11 cellular contexts compared by ENCODE assay signal in genomic region chr20:63699466-63700198, GRCh38. TPM values are rescaled to one million over a fixed set of nuclear protein-coding genes. Genes with fewer than 3 reads are reported as not detected.
DNase-seq lines count a peak whose midpoint lies in the region; ATAC-seq and TF ChIP-seq lines count a peak whose summit lies in the region.
"Had no signal": no experiment of that assay in that cellular context is flagged by ENCODE, and none has a peak within 500 bp of the region (broad histone marks: within the 10 kb centered on the region; RNA-seq: fewer than 3 reads in every experiment).

No MANE protein-coding gene starts in this region.

- intact Hi-C loops in activated naive CD4-positive, alpha-beta T cell treated with anti-CD3 and anti-CD28 coated beads for 36 hours (cut with micrococcal nuclease) = no loop called here
- intact Hi-C loops in lower lobe of right lung (cut with DNase I) = no loop called here
- intact Hi-C loops in aorta (cut with DNase I) = no loop called here

- H3K36me3 Mint-ChIP-seq in activated naive CD4-positive, alpha-beta T cell treated with anti-CD3 and anti-CD28 coated beads for 36 hours (ENCODE audit: low read depth) = no peaks in the 10 kb centered on the region

- H3K4me1 ChIP-seq in lower lobe of right lung = peaks cover 41% of the 10 kb centered on the region
- H3K4me1 ChIP-seq in aorta (ENCODE audit: control insufficient read depth in 1 of 2, insufficient read depth in 2 of 2, low read length in 2 of 2) = no peaks in the 10 kb centered on the region

- peak overlapping the region; percentile 90 for H3K27ac ChIP-seq in brain microvascular endothelial cell
- peak overlapping the region; percentile 49 for H3K27ac ChIP-seq in lower lobe of right lung
- no peak overlapping the region for H3K27ac ChIP-seq in aorta (ENCODE audit: low read depth in 1 of 2, low read length in 2 of 2)
- H3K27ac ChIP-seq: neutrophil had no signal

- no peak for DNase-seq in activated naive CD4-positive, alpha-beta T cell treated with anti-CD3 and anti-CD28 coated beads for 36 hours
- DNase-seq in activated naive CD4-positive, alpha-beta T cell treated with Interleukin-2 at 50 U/mL for 16 hours = no peak
- DNase-seq in brain microvascular endothelial cell (no peak), lower lobe of right lung (peak; percentile 37), aorta (peak; percentile 60 to 74), SHP77 treated with DMSO at 0.1 percent for 48 hours (lab: John Stamatoyannopoulos, UW) (no peak), GM20000 (ENCODE audit: low spot score) (no peak)
- DNase-seq: NCI-H524 treated with DMSO at 0.1 percent for 48 hours had no signal

- H3K4me3 Mint-ChIP-seq in activated naive CD4-positive, alpha-beta T cell treated with anti-CD3 and anti-CD28 coated beads for 36 hours = no peak overlapping the region
- H3K4me3 Mint-ChIP-seq: CD4-positive, alpha-beta memory T cell had no signal

- in situ Hi-C loops in brain microvascular endothelial cell (cut with HindIII; ENCODE audit: low pct_ligation_motif_present, low sequenced_read_pairs) = loop anchor here (25.0 kb wide), 1 partner anchor 112 kb away; no protein-coding TSS in a partner anchor

- no peak for ATAC-seq in lower lobe of right lung
- no peak for ATAC-seq in aorta (ENCODE audit: low FRiP score)
- no peak for ATAC-seq in HG03135 (IDR thresholded peaks at IDR 0.05; ENCODE audit: unreplicated experiment)

- no peaks in the 10 kb centered on the region for H3K9me3 Mint-ChIP-seq in activated naive CD4-positive, alpha-beta T cell treated with anti-CD3 and anti-CD28 coated beads for 36 hours
- H3K9me3 Mint-ChIP-seq: CD4-positive, alpha-beta memory T cell had no signal

- H3K27ac Mint-ChIP-seq in activated naive CD4-positive, alpha-beta T cell treated with anti-CD3 and anti-CD28 coated beads for 36 hours = peak overlapping the region; percentile 91

- no peaks in the 10 kb centered on the region for H3K27me3 Mint-ChIP-seq in activated naive CD4-positive, alpha-beta T cell treated with anti-CD3 and anti-CD28 coated beads for 36 hours (ENCODE audit: low read depth)
- H3K27me3 Mint-ChIP-seq: CD4-positive, alpha-beta memory T cell had no signal

- 66 to 70% methylated on average over 24 of the region's 24 CpGs for WGBS in aorta, 2 donors

- no peak for TF ChIP-seq CTCF in brain microvascular endothelial cell (IDR thresholded peaks at IDR 0.05; ENCODE audit: low read depth, low read length, missing control alignments)
- no peak for TF ChIP-seq CTCF in lower lobe of right lung (IDR thresholded peaks at IDR 0.05)
- TF ChIP-seq CTCF in GM20000 (IDR thresholded peaks at IDR 0.05; ENCODE audit: extremely low read depth, missing control alignments) = no peak

- no peak overlapping the region for H3K4me3 ChIP-seq in brain microvascular endothelial cell (ENCODE audit: low read depth, low read length)
- H3K4me3 ChIP-seq in lower lobe of right lung = no peak overlapping the region
- no peak overlapping the region for H3K4me3 ChIP-seq in aorta (ENCODE audit: low read length in 2 of 2)

- peaks cover 41% of the 10 kb centered on the region for H3K4me1 Mint-ChIP-seq in activated naive CD4-positive, alpha-beta T cell treated with anti-CD3 and anti-CD28 coated beads for 36 hours (ENCODE audit: low read depth)

- CTCF ChIA-PET in activated naive CD4-positive, alpha-beta T cell treated with anti-CD3 and anti-CD28 coated beads for 36 hours (lab: Charles Lee) = no interaction called here

- H3K27me3 ChIP-seq in brain microvascular endothelial cell (replicated peaks) (no peaks in the 10 kb centered on the region), lower lobe of right lung (ENCODE audit: low read depth) (no peaks in the 10 kb centered on the region), aorta (ENCODE audit: control insufficient read depth in 1 of 2, insufficient read depth in 2 of 2, low read length in 1 of 2) (no peaks in the 10 kb centered on the region)

- H3K36me3 ChIP-seq in brain microvascular endothelial cell (replicated peaks) = peaks cover 8% of the 10 kb centered on the region
- H3K36me3 ChIP-seq in lower lobe of right lung = peaks cover 35% of the 10 kb centered on the region
- H3K36me3 ChIP-seq in aorta (ENCODE audit: control insufficient read depth in 1 of 2, insufficient read depth in 2 of 2, low read length in 1 of 2) = no peaks in the 10 kb centered on the region

- H3K9me3 ChIP-seq in lower lobe of right lung (no peaks in the 10 kb centered on the region), aorta (ENCODE audit: control insufficient read depth, low read length) (no peaks in the 10 kb centered on the region)
- H3K9me3 ChIP-seq: neutrophil had no signal

RNA-seq across cellular contexts. Expression of gene TNFRSF6B, which starts 3.2 kb away (rescaled TPM):
- not detected for total RNA-seq in activated naive CD4-positive, alpha-beta T cell treated with anti-CD3 and anti-CD28 coated beads for 36 hours
- 5.3 TPM for total RNA-seq in lower lobe of right lung
- 10 to 100 TPM in 1 of 2 donors, 1 to 10 TPM in 1; 5.9 to 11.5 TPM for total RNA-seq in aorta
- 10 to 100 TPM in 1 of 2 donors, 1 to 10 TPM in 1; 2.1 to 73.9 TPM for polyA plus RNA-seq in aorta
- total RNA-seq: CD4-positive, alpha-beta memory T cell had no signal
- polyA plus RNA-seq: CD4-positive, alpha-beta memory T cell had no signal

RNA-seq across cellular contexts. Expression of gene ARFRP1, which starts 8.1 kb away (rescaled TPM):
- total RNA-seq in activated naive CD4-positive, alpha-beta T cell treated with anti-CD3 and anti-CD28 coated beads for 36 hours = 10 to 100 TPM; 45.6 to 49.2 TPM
- total RNA-seq in lower lobe of right lung (44.3 TPM), aorta (10 to 100 TPM; 46.3 to 51.7 TPM)
- polyA plus RNA-seq in aorta = 10 to 100 TPM; 28.9 to 76.2 TPM

RNA-seq across cellular contexts. Expression of gene ZGPAT, which starts 8.2 kb away (rescaled TPM):
- 10 to 100 TPM; 15.3 to 18.0 TPM for total RNA-seq in activated naive CD4-positive, alpha-beta T cell treated with anti-CD3 and anti-CD28 coated beads for 36 hours
- total RNA-seq in lower lobe of right lung = 27.2 TPM
- total RNA-seq in aorta = 10 to 100 TPM; 20.8 to 28.6 TPM
- polyA plus RNA-seq in aorta = 10 to 100 TPM; 22.5 to 49.5 TPM

RNA-seq across cellular contexts. Expression of gene LIME1, which starts 36.8 kb away (rescaled TPM):
- total RNA-seq in activated naive CD4-positive, alpha-beta T cell treated with anti-CD3 and anti-CD28 coated beads for 36 hours = 1 to 10 TPM; 3.1 to 4.1 TPM
- total RNA-seq in lower lobe of right lung (8.7 TPM), aorta (1 to 10 TPM; 6.5 to 7.4 TPM)
- 10 to 100 TPM in 1 of 2 donors, 1 to 10 TPM in 1; 9.9 to 57.6 TPM for polyA plus RNA-seq in aorta

RNA-seq across cellular contexts. Expression of gene SLC2A4RG, which starts 39.9 kb away (rescaled TPM):
- 10 to 100 TPM; 22.4 to 24.8 TPM for total RNA-seq in activated naive CD4-positive, alpha-beta T cell treated with anti-CD3 and anti-CD28 coated beads for 36 hours
- 50.5 TPM for total RNA-seq in lower lobe of right lung
- 10 to 100 TPM; 49.9 to 72.4 TPM for total RNA-seq in aorta
- polyA plus RNA-seq in aorta = 10 to 100 TPM; 24.7 to 86.7 TPM

Comparison
In these comparisons a context has a peak if more than half of its experiments do, and no peak if none do; other contexts are left out.
1. DNase-seq: peak in lower lobe of right lung (single experiment) and aorta (2 of 2); none in activated naive CD4-positive, alpha-beta T cell treated with anti-CD3 and anti-CD28 coated beads for 36 hours (single experiment), activated naive CD4-positive, alpha-beta T cell treated with Interleukin-2 at 50 U/mL for 16 hours (single experiment), brain microvascular endothelial cell (single experiment), SHP77 treated with DMSO at 0.1 percent for 48 hours (single experiment) and GM20000 (single experiment).
2. H3K27ac ChIP-seq: peak in brain microvascular endothelial cell (single experiment) and lower lobe of right lung (single experiment); none in aorta (0 of 2).